ENCODE assay signal across 7 cellular contexts in genomic region chr13:41356385-41356648, GRCh38. TPM values are rescaled to one million over a fixed set of nuclear protein-coding genes. Genes with fewer than 3 reads are reported as not detected.
DNase-seq lines count a peak whose midpoint lies in the region; ATAC-seq and TF ChIP-seq lines count a peak whose summit lies in the region.
"Not testable (repeated sequence)": the region's sequence is repeated elsewhere in the genome, so short reads cannot be mapped to it uniquely, and the experiment has no call there.

No MANE protein-coding gene starts in this region.

- H4K20me1 ChIP-seq in PC-9 (ENCODE audit: insufficient read depth) = not testable (repeated sequence)

- ATAC-seq in CD8-positive, alpha-beta T cell; activated naive CD8-positive, alpha-beta T cell treated with anti-CD3 and anti-CD28 coated beads, Interleukin-2, amount 10 ng/mL, durations not matched to agents 7 days and 5 days (ENCODE audit: low read depth): not testable (repeated sequence)

- intact Hi-C loops in CD8-positive, alpha-beta T cell (cut with DNase I, micrococcal nuclease) = loop anchor here (2.0 to 10.0 kb wide), 6 partner anchors 14 to 758 kb away; partner anchors contain the start of genes NAA16 (in 1 of the 2) and WBP4 (in 1 of the 2)
- intact Hi-C loops in PC-9 (cut with micrococcal nuclease; ENCODE audit: unreplicated experiment) = loop anchor here (1.0 kb wide), 1 partner anchor 292 kb away; no protein-coding TSS in a partner anchor
- intact Hi-C loops in activated T-helper 1 cell treated with anti-CD3 and anti-CD28 coated beads, Interleukin-12 subunit alpha, Interleukin-12 subunit beta, Interleukin-2, Interleukin-4 antibody, amounts not matched to agents 30 ng/mL and 10 ng/mL and 1 ng/mL, durations not matched to agents 14 hours and 24 hours and 36 hours (cut with micrococcal nuclease) = loop anchor here (1.0 to 10.0 kb wide), 4 partner anchors 103 to 688 kb away; partner anchors contain the start of genes DGKH and WBP4
- intact Hi-C loops in esophagus squamous epithelium (cut with DNase I) = not testable (repeated sequence)

- WGBS in esophagus squamous epithelium, 2 donors = 67 to 77% methylated on average over 5 of the region's 5 CpGs

- peak overlapping the region; percentile 67 for H3K4me3 Mint-ChIP-seq in CD8-positive, alpha-beta T cell
- H3K4me3 Mint-ChIP-seq in activated CD4-positive, alpha-beta T cell treated with anti-CD3 and anti-CD28 coated beads, Interleukin-2, amount 10 ng/mL, durations not matched to agents 7 days and 5 days = peak overlapping the region; percentile 65
- H3K4me3 Mint-ChIP-seq in activated T-helper 1 cell treated with anti-CD3 and anti-CD28 coated beads, Interleukin-12 subunit alpha, Interleukin-12 subunit beta, Interleukin-2, Interleukin-4 antibody, amounts not matched to agents 30 ng/mL and 10 ng/mL and 1 ng/mL, durations not matched to agents 14 hours and 24 hours and 36 hours = peak overlapping the region; percentile 62
- H3K4me3 Mint-ChIP-seq in activated naive CD8-positive, alpha-beta T cell treated with anti-CD3 and anti-CD28 coated beads, Interleukin-2, amount 10 ng/mL, durations not matched to agents 7 days and 5 days = peak overlapping the region; percentile 81

- H3K4me1 Mint-ChIP-seq in CD8-positive, alpha-beta T cell (ENCODE audit: low read depth) = peaks cover 70% of the 10 kb centered on the region
- H3K4me1 Mint-ChIP-seq in activated CD4-positive, alpha-beta T cell treated with anti-CD3 and anti-CD28 coated beads, Interleukin-2, amount 10 ng/mL, durations not matched to agents 7 days and 5 days = peaks cover 55% of the 10 kb centered on the region
- H3K4me1 Mint-ChIP-seq in activated T-helper 1 cell treated with anti-CD3 and anti-CD28 coated beads, Interleukin-12 subunit alpha, Interleukin-12 subunit beta, Interleukin-2, Interleukin-4 antibody, amounts not matched to agents 30 ng/mL and 10 ng/mL and 1 ng/mL, durations not matched to agents 14 hours and 24 hours and 36 hours (ENCODE audit: low read depth) = peaks cover 42% of the 10 kb centered on the region
- H3K4me1 Mint-ChIP-seq in activated naive CD8-positive, alpha-beta T cell treated with anti-CD3 and anti-CD28 coated beads, Interleukin-2, amount 10 ng/mL, durations not matched to agents 7 days and 5 days = peaks cover 26% of the 10 kb centered on the region

- H3K27ac Mint-ChIP-seq in CD8-positive, alpha-beta T cell = peak overlapping the region; percentile 93
- peak overlapping the region; percentile 99 for H3K27ac Mint-ChIP-seq in activated CD4-positive, alpha-beta T cell treated with anti-CD3 and anti-CD28 coated beads, Interleukin-2, amount 10 ng/mL, durations not matched to agents 7 days and 5 days
- peak overlapping the region; percentile 82 for H3K27ac Mint-ChIP-seq in activated T-helper 1 cell treated with anti-CD3 and anti-CD28 coated beads, Interleukin-12 subunit alpha, Interleukin-12 subunit beta, Interleukin-2, Interleukin-4 antibody, amounts not matched to agents 30 ng/mL and 10 ng/mL and 1 ng/mL, durations not matched to agents 14 hours and 24 hours and 36 hours
- peak overlapping the region; percentile 91 for H3K27ac Mint-ChIP-seq in activated naive CD8-positive, alpha-beta T cell treated with anti-CD3 and anti-CD28 coated beads, Interleukin-2, amount 10 ng/mL, durations not matched to agents 7 days and 5 days

- H3K36me3 Mint-ChIP-seq in CD8-positive, alpha-beta T cell = peaks cover 54% of the 10 kb centered on the region
- peaks cover 58% of the 10 kb centered on the region for H3K36me3 Mint-ChIP-seq in activated CD4-positive, alpha-beta T cell treated with anti-CD3 and anti-CD28 coated beads, Interleukin-2, amount 10 ng/mL, durations not matched to agents 7 days and 5 days (ENCODE audit: low read depth)
- peaks cover 25% of the 10 kb centered on the region for H3K36me3 Mint-ChIP-seq in activated T-helper 1 cell treated with anti-CD3 and anti-CD28 coated beads, Interleukin-12 subunit alpha, Interleukin-12 subunit beta, Interleukin-2, Interleukin-4 antibody, amounts not matched to agents 30 ng/mL and 10 ng/mL and 1 ng/mL, durations not matched to agents 14 hours and 24 hours and 36 hours (ENCODE audit: low read depth)
- H3K36me3 Mint-ChIP-seq in activated naive CD8-positive, alpha-beta T cell treated with anti-CD3 and anti-CD28 coated beads, Interleukin-2, amount 10 ng/mL, durations not matched to agents 7 days and 5 days = peaks cover 34% of the 10 kb centered on the region

- not testable (repeated sequence) for BruUV-seq in PC-9 (replicated peaks; lab: Mats Ljungman, UMichigan)

- H3K79me2 ChIP-seq in PC-9 (ENCODE audit: low read depth) = not testable (repeated sequence)

- H3K27ac ChIP-seq in CD8-positive, alpha-beta T cell (ENCODE audit: low read depth, low read length) = peak overlapping the region; percentile 61
- H3K27ac ChIP-seq in PC-9 (peak overlapping the region; percentile 58; the same call in 1 of the 2 replicates), esophagus squamous epithelium (peak overlapping the region; percentile 12 to 85 (median 58)), skin epidermis (peak overlapping the region in 11 of 21 experiments; percentile 3 to 82 (median 67))

- not testable (repeated sequence) for H3K9me3 ChIP-seq in CD8-positive, alpha-beta T cell (ENCODE audit: low read length); PC-9 (ENCODE audit: insufficient read depth, low read depth); esophagus squamous epithelium

- POLR2A ChIA-PET in CD8-positive, alpha-beta T cell (lab: Charles Lee) = interaction anchor here (0.9 to 2.4 kb wide), 6 partner anchors 25 to 107 kb away, joined by 3 to 9 read pairs (median 3); no protein-coding TSS in a partner anchor
- POLR2A ChIA-PET in PC-9 (lab: Charles Lee; ENCODE audit: unreplicated experiment) = interaction anchor here (0.6 to 0.7 kb wide), 2 partner anchors 50 to 750 kb away, joined by 3 to 6 read pairs; no protein-coding TSS in a partner anchor
- POLR2A ChIA-PET in activated CD4-positive, alpha-beta T cell treated with anti-CD3 and anti-CD28 coated beads, Interleukin-2, amount 10 ng/mL, durations not matched to agents 7 days and 5 days (lab: Charles Lee) = not testable (repeated sequence)
- POLR2A ChIA-PET in activated naive CD8-positive, alpha-beta T cell treated with anti-CD3 and anti-CD28 coated beads, Interleukin-2, amount 10 ng/mL, durations not matched to agents 7 days and 5 days (lab: Charles Lee) = interaction anchor here (0.8 kb wide), 1 partner anchor 295 kb away, joined by 4 read pairs; no protein-coding TSS in a partner anchor

- peaks cover 61% of the 10 kb centered on the region for H3K4me1 ChIP-seq in CD8-positive, alpha-beta T cell (ENCODE audit: insufficient read depth, low read length)
- peaks cover 16% of the 10 kb centered on the region for H3K4me1 ChIP-seq in PC-9 (replicated peaks; ENCODE audit: insufficient read depth)
- peaks cover 0 to 46% (median 13%) of the 10 kb centered on the region in 3 donors for H3K4me1 ChIP-seq in esophagus squamous epithelium

- not testable (repeated sequence) for H2AFZ ChIP-seq in PC-9

- H3K4me2 ChIP-seq in PC-9 = not testable (repeated sequence)

- not testable (repeated sequence) for H3F3A ChIP-seq in PC-9 (ENCODE audit: insufficient read depth, low read depth)

- not testable (repeated sequence) for DNase-seq in CD8-positive, alpha-beta T cell; PC-9; activated CD4-positive, alpha-beta T cell treated with anti-CD3 and anti-CD28 coated beads, Interleukin-2, amount 10 ng/mL, durations not matched to agents 7 days and 5 days; activated T-helper 1 cell treated with anti-CD3 and anti-CD28 coated beads, Interleukin-12 subunit alpha, Interleukin-12 subunit beta, Interleukin-2, Interleukin-4 antibody, amounts not matched to agents 30 ng/mL and 10 ng/mL and 1 ng/mL, durations not matched to agents 14 hours and 24 hours and 36 hours (ENCODE audit: low spot score); activated naive CD8-positive, alpha-beta T cell treated with anti-CD3 and anti-CD28 coated beads, Interleukin-2, amount 10 ng/mL, durations not matched to agents 7 days and 5 days; esophagus squamous epithelium (lab: John Stamatoyannopoulos, UW)

- H3K9me3 Mint-ChIP-seq in CD8-positive, alpha-beta T cell; activated CD4-positive, alpha-beta T cell treated with anti-CD3 and anti-CD28 coated beads, Interleukin-2, amount 10 ng/mL, durations not matched to agents 7 days and 5 days; activated T-helper 1 cell treated with anti-CD3 and anti-CD28 coated beads, Interleukin-12 subunit alpha, Interleukin-12 subunit beta, Interleukin-2, Interleukin-4 antibody, amounts not matched to agents 30 ng/mL and 10 ng/mL and 1 ng/mL, durations not matched to agents 14 hours and 24 hours and 36 hours; activated naive CD8-positive, alpha-beta T cell treated with anti-CD3 and anti-CD28 coated beads, Interleukin-2, amount 10 ng/mL, durations not matched to agents 7 days and 5 days: not testable (repeated sequence)

- H3K27me3 ChIP-seq in CD8-positive, alpha-beta T cell (ENCODE audit: insufficient read depth, low read length); PC-9 (ENCODE audit: insufficient read depth, low read depth); esophagus squamous epithelium: not testable (repeated sequence)

- CTCF ChIA-PET in CD8-positive, alpha-beta T cell (lab: Charles Lee) = interaction anchor here (0.8 to 1.6 kb wide), 2 partner anchors 102 to 104 kb away, joined by 3 to 4 read pairs; no protein-coding TSS in a partner anchor
- CTCF ChIA-PET in PC-9 (lab: Charles Lee) = not testable (repeated sequence)
- CTCF ChIA-PET in activated CD4-positive, alpha-beta T cell treated with anti-CD3 and anti-CD28 coated beads, Interleukin-2, amount 10 ng/mL, durations not matched to agents 7 days and 5 days (lab: Charles Lee) = interaction anchor here (0.9 kb wide), 1 partner anchor 16 kb away, joined by 3 read pairs; no protein-coding TSS in a partner anchor

- not testable (repeated sequence) for TF ChIP-seq POLR2A in esophagus squamous epithelium (IDR thresholded peaks at IDR 0.05)

- peak overlapping the region; percentile 42 for H3K4me3 ChIP-seq in CD8-positive, alpha-beta T cell (ENCODE audit: low read depth, low read length)
- H3K4me3 ChIP-seq in PC-9, esophagus squamous epithelium, skin epidermis: not testable (repeated sequence)

- TF ChIP-seq CTCF in CD8-positive, alpha-beta T cell (IDR thresholded peaks at IDR 0.05); PC-9 (conservative IDR thresholded peaks at IDR 0.05); esophagus squamous epithelium (IDR thresholded peaks at IDR 0.05): not testable (repeated sequence)

- H3K9me2 ChIP-seq in PC-9 (ENCODE audit: insufficient read depth) = not testable (repeated sequence)

- H3K27me3 Mint-ChIP-seq in CD8-positive, alpha-beta T cell (ENCODE audit: low read depth); activated CD4-positive, alpha-beta T cell treated with anti-CD3 and anti-CD28 coated beads, Interleukin-2, amount 10 ng/mL, durations not matched to agents 7 days and 5 days; activated T-helper 1 cell treated with anti-CD3 and anti-CD28 coated beads, Interleukin-12 subunit alpha, Interleukin-12 subunit beta, Interleukin-2, Interleukin-4 antibody, amounts not matched to agents 30 ng/mL and 10 ng/mL and 1 ng/mL, durations not matched to agents 14 hours and 24 hours and 36 hours (ENCODE audit: insufficient read depth); activated naive CD8-positive, alpha-beta T cell treated with anti-CD3 and anti-CD28 coated beads, Interleukin-2, amount 10 ng/mL, durations not matched to agents 7 days and 5 days: not testable (repeated sequence)

- H3K36me3 ChIP-seq in CD8-positive, alpha-beta T cell (ENCODE audit: insufficient read depth, low read length); PC-9 (ENCODE audit: low read depth): not testable (repeated sequence)
- peaks cover 0 to 46% (median 6%) of the 10 kb centered on the region in 3 donors for H3K36me3 ChIP-seq in esophagus squamous epithelium

RNA-seq across cellular contexts. Expression of gene NAA16, which starts 45.2 kb away (rescaled TPM):
- total RNA-seq in CD8-positive, alpha-beta T cell = 100 to 1,000 TPM; 103 to 105 TPM
- total RNA-seq in PC-9 (2021) (11.0 and 12.1 TPM in 2 replicates), esophagus squamous epithelium (10 to 100 TPM in 3 of 4 donors, 1 to 10 TPM in 1; 8.1 to 21.4 (median 12.1) TPM)
- 10 to 100 TPM; 35.9 to 42.0 TPM for total RNA-seq in activated CD4-positive, alpha-beta T cell treated with anti-CD3 and anti-CD28 coated beads, Interleukin-2, amount 10 ng/mL, durations not matched to agents 7 days and 5 days
- 31.9 and 33.4 TPM in 2 replicates for total RNA-seq in activated T-helper 1 cell treated with anti-CD3 and anti-CD28 coated beads, Interleukin-12 subunit alpha, Interleukin-12 subunit beta, Interleukin-2, Interleukin-4 antibody, amounts not matched to agents 30 ng/mL and 10 ng/mL and 1 ng/mL, durations not matched to agents 14 hours and 24 hours and 36 hours
- total RNA-seq in activated naive CD8-positive, alpha-beta T cell treated with anti-CD3 and anti-CD28 coated beads, Interleukin-2, amount 10 ng/mL, durations not matched to agents 7 days and 5 days = 10 to 100 TPM; 41.3 to 41.8 TPM
